11 cellular contexts compared by ENCODE assay signal in genomic region chr14:68704736-68705720, GRCh38.
DNase-seq lines count a peak whose midpoint lies in the region; ATAC-seq, FAIRE-seq and TF ChIP-seq lines count a peak whose summit lies in the region.
"Had no signal": no experiment of that assay in that cellular context is flagged by ENCODE, and none has a peak within 500 bp of the region (broad histone marks: within the 10 kb centered on the region; RNA-seq: fewer than 3 reads in every experiment).

No MANE protein-coding gene starts in this region.

- DNase-seq in cardiac muscle cell (ENCODE audit: low read depth in 1 of 2, low spot score in 1 of 2) (peak in 1 of 2 donors; percentile 42), Right ventricle myocardium inferior (ENCODE audit: missing footprints) (no peak), bronchial epithelial cell (ENCODE audit: low read depth) (peak; percentile 86), medulla oblongata (ENCODE audit: extremely low spot score) (peak; percentile 48), urothelium cell line (ENCODE audit: low spot score) (peak; percentile 43), cerebellar cortex (ENCODE audit: low spot score) (no peak), A673 (ENCODE audit: low spot score) (no peak)
- DNase-seq: GOT3, left ventricle myocardium inferior, NCI-H446 treated with DMSO at 0.1 percent for 48 hours had no signal

- ATAC-seq in Right ventricle myocardium inferior (no peak), GM18502 (IDR thresholded peaks at IDR 0.05; ENCODE audit: poor library complexity, unreplicated experiment) (no peak)

- H3K27ac ChIP-seq in cardiac muscle cell (peak overlapping the region; percentile 59), A673 (ENCODE audit: low read depth, low read length, poor library complexity, severe bottlenecking) (no peak overlapping the region)

- no TSS peak for BruUV-seq in A673 (replicated peaks; lab: Mats Ljungman, UMichigan)

- no peak overlapping the region for H3K4me3 ChIP-seq in cardiac muscle cell
- H3K4me3 ChIP-seq in bronchial epithelial cell (ENCODE audit: low read depth, low read length): no peak overlapping the region
- H3K4me3 ChIP-seq in A673 (ENCODE audit: low read depth, low read length, poor library complexity, severe bottlenecking): no peak overlapping the region
- H3K4me3 ChIP-seq: left ventricle myocardium inferior had no signal

- POLR2A ChIA-PET in A673 (lab: Charles Lee; ENCODE audit: low non-redundant PET): no interaction called here

- no peaks in the 10 kb centered on the region for H3K9me3 ChIP-seq in cardiac muscle cell (ENCODE audit: low read depth)
- no peaks in the 10 kb centered on the region for H3K9me3 ChIP-seq in A673 (ENCODE audit: low read depth, low read length, poor library complexity, severe bottlenecking)
- H3K9me3 ChIP-seq: left ventricle myocardium inferior had no signal

- no peaks in the 10 kb centered on the region for H3K36me3 ChIP-seq in cardiac muscle cell
- H3K36me3 ChIP-seq in bronchial epithelial cell (ENCODE audit: control insufficient read depth, insufficient read depth, low read length): no peaks in the 10 kb centered on the region
- no peaks in the 10 kb centered on the region for H3K36me3 ChIP-seq in A673 (ENCODE audit: insufficient read depth, low read length, poor library complexity, severe bottlenecking)
- H3K36me3 ChIP-seq: left ventricle myocardium inferior had no signal

- peak; percentile 79 for FAIRE-seq in bronchial epithelial cell (lab: Jason Lieb, UNC)
- peak; percentile 97 for FAIRE-seq in urothelium cell line (lab: Jason Lieb, UNC)

- intact Hi-C loops in Right ventricle myocardium inferior (cut with DNase I): no loop called here
- intact Hi-C loops in A673 (cut with micrococcal nuclease; ENCODE audit: unreplicated experiment): no loop called here

- CTCF ChIA-PET in A673 (lab: Charles Lee): no interaction called here

- no peaks in the 10 kb centered on the region for H3K27me3 ChIP-seq in cardiac muscle cell
- H3K27me3 ChIP-seq in bronchial epithelial cell (ENCODE audit: control insufficient read depth, insufficient read depth, low read length): no peaks in the 10 kb centered on the region
- H3K27me3 ChIP-seq in A673 (replicated peaks; ENCODE audit: insufficient read depth, low read depth, low read length, poor library complexity): no peaks in the 10 kb centered on the region

- TF ChIP-seq CTCF in cardiac muscle cell (IDR thresholded peaks at IDR 0.05; ENCODE audit: low read depth, low read length): no peak
- TF ChIP-seq CTCF in bronchial epithelial cell (IDR thresholded peaks at IDR 0.05; ENCODE audit: insufficient read depth, low read length, severe bottlenecking): no peak
- TF ChIP-seq CTCF in A673 (conservative IDR thresholded peaks at IDR 0.05; ENCODE audit: low read depth, low read length): no peak

- peaks cover 21% of the 10 kb centered on the region for H3K4me1 ChIP-seq in cardiac muscle cell (ENCODE audit: low read depth)
- H3K4me1 ChIP-seq in A673 (ENCODE audit: insufficient read depth, low read length, poor library complexity, severe bottlenecking): no peaks in the 10 kb centered on the region

Comparison
In these comparisons a context has a peak if more than half of its experiments do, and no peak if none do; other contexts are left out.
1. DNase-seq: peak in bronchial epithelial cell (single experiment), medulla oblongata (single experiment) and urothelium cell line (single experiment); none in Right ventricle myocardium inferior (single experiment), cerebellar cortex (single experiment) and A673 (single experiment).